1 cellular context compared by ENCODE assay signal in genomic region chr17:29293890-29294579, GRCh38.
TF ChIP-seq lines count a peak whose summit lies in the region.

NUFIP2 (minus strand) TSS chr17:29294148; CDS start chr17:29294059, 89 bp downstream.

TF ChIP-seq in K562, 482 proteins besides CTCF, POLR2A, EP300 and RAD21 (continued from another document):
- TF ChIP-seq ATF4 (CRISPR knock-in tag; IDR thresholded peaks at IDR 0.05) (0 out of 2 replicates have a peak, but pooled peaks have one; percentile 56), TOE1 (IDR thresholded peaks at IDR 0.05; ENCODE audit: borderline replicate concordance) (peak; percentile 58), TOE1 (CRISPR knock-in tag; IDR thresholded peaks at IDR 0.05; ENCODE audit: borderline replicate concordance, low read depth) (0 out of 2 replicates have a peak, but pooled peaks have one; percentile 62), GATAD2B (IDR thresholded peaks at IDR 0.05; ENCODE audit: borderline replicate concordance) (no peak; the same call in 1 of the 2 replicates), GABPA (tag; conservative IDR thresholded peaks at IDR 0.05; ENCODE audit: low read depth) (peak; percentile 74), ZBTB26 (CRISPR knock-in tag; IDR thresholded peaks at IDR 0.05) (peak; percentile 91), NCOA6 (IDR thresholded peaks at IDR 0.05) (no peak), RERE (CRISPR knock-in tag; IDR thresholded peaks at IDR 0.05; ENCODE audit: borderline replicate concordance) (no peak), HOXB6 (CRISPR knock-in tag; IDR thresholded peaks at IDR 0.05; ENCODE audit: borderline replicate concordance) (no peak), JUND (IDR thresholded peaks at IDR 0.05; ENCODE audit: borderline replicate concordance, low read depth, low read length) (peak; percentile 48; the same call in 1 of the 2 replicates), JUND (tag; IDR thresholded peaks at IDR 0.05; ENCODE audit: borderline replicate concordance, low read depth, low read length) (peak; percentile 64; the same call in 1 of the 3 replicates), ELK3 (CRISPR knock-in tag; IDR thresholded peaks at IDR 0.05) (no peak), CCAR2 (IDR thresholded peaks at IDR 0.05; ENCODE audit: low read depth, low read length) (no peak), FOXP1 (CRISPR knock-in tag; IDR thresholded peaks at IDR 0.05) (peak; percentile 49; the same call in 1 of the 2 replicates), SNRNP70 (optimal IDR thresholded peaks at IDR 0.05; ENCODE audit: low read depth, low read length) (no peak), KHSRP (IDR thresholded peaks at IDR 0.05) (no peak), UBTF (IDR thresholded peaks at IDR 0.05; ENCODE audit: borderline replicate concordance in 1 of 2, low read depth in 2 of 2, low read length in 2 of 2) (peak; percentile 62 to 68; a peak in 2 of 4 replicates), ZNF586 (CRISPR knock-in tag; conservative IDR thresholded peaks at IDR 0.05) (0 out of 2 replicates have a peak, but pooled peaks have one; percentile 27), XRCC3 (IDR thresholded peaks at IDR 0.05) (no peak), SRSF3 (IDR thresholded peaks at IDR 0.05; ENCODE audit: insufficient read depth, low read length) (0 out of 2 replicates have a peak, but pooled peaks have one; percentile 17), EP400 (IDR thresholded peaks at IDR 0.05) (peak; percentile 93), STAG1 (CRISPR knock-in tag; IDR thresholded peaks at IDR 0.05; ENCODE audit: borderline replicate concordance) (no peak), DMBX1 (CRISPR knock-in tag; IDR thresholded peaks at IDR 0.05; ENCODE audit: borderline replicate concordance) (peak; percentile 67; the same call in 1 of the 2 replicates), SREBF1 (IDR thresholded peaks at IDR 0.05; ENCODE audit: borderline replicate concordance, low read depth, low read length) (0 out of 2 replicates have a peak, but pooled peaks have one; percentile 45), THRAP3 (IDR thresholded peaks at IDR 0.05; ENCODE audit: borderline replicate concordance) (no peak; the same call in 1 of the 2 replicates), CBX3 (IDR thresholded peaks at IDR 0.05; ENCODE audit: borderline replicate concordance in 1 of 2, low read length in 2 of 2) (peak in 1 of 2 experiments; percentile 78; a peak in 1 of 3 replicates), POLR3G (IDR thresholded peaks at IDR 0.05; ENCODE audit: extremely low read depth, insufficient read length, insufficient replicate concordance) (no peak), TCF7L2 (IDR thresholded peaks at IDR 0.05; ENCODE audit: low read depth, low read length) (no peak), POLR2AphosphoS5 (IDR thresholded peaks at IDR 0.05; ENCODE audit: control insufficient read depth, insufficient read depth, low read depth, low read length) (peak; percentile 98), IRF1 (CRISPR knock-in tag; IDR thresholded peaks at IDR 0.05; ENCODE audit: borderline replicate concordance) (no peak), PTRF (tag; IDR thresholded peaks at IDR 0.05) (0 out of 2 replicates have a peak, but pooled peaks have one; percentile 6), TFAP4 (CRISPR knock-in tag; IDR thresholded peaks at IDR 0.05; ENCODE audit: borderline replicate concordance) (peak; percentile 72; the same call in 1 of the 2 replicates), ZNF24 (IDR thresholded peaks at IDR 0.05) (no peak; the same call in 1 of the 2 replicates), SIX5 (IDR thresholded peaks at IDR 0.05; ENCODE audit: borderline replicate concordance in 1 of 2, insufficient read depth in 1 of 2, low read depth in 1 of 2, low read length in 2 of 2) (0 out of 4 replicates have a peak, but pooled peaks of 1 of the 2 experiments have one; percentile 15), KAT2B (IDR thresholded peaks at IDR 0.05; ENCODE audit: low read depth, low read length) (no peak), TAF15 (IDR thresholded peaks at IDR 0.05; ENCODE audit: low read depth, low read length) (peak; percentile 68; the same call in 1 of the 2 replicates), NR2C2 (CRISPR knock-in tag; IDR thresholded peaks at IDR 0.05) (peak; percentile 26; the same call in 1 of the 2 replicates), NR2C2 (tag; IDR thresholded peaks at IDR 0.05) (peak; percentile 80), ETS1 (conservative IDR thresholded peaks at IDR 0.05; ENCODE audit: control insufficient read depth, low read depth, low read length) (peak; percentile 76), MIER1 (IDR thresholded peaks at IDR 0.05; ENCODE audit: low read depth) (0 out of 2 replicates have a peak, but pooled peaks have one; percentile 56), KLF1 (tag; IDR thresholded peaks at IDR 0.05) (no peak), ZNF436 (CRISPR knock-in tag; IDR thresholded peaks at IDR 0.05) (0 out of 2 replicates have a peak, but pooled peaks have one; percentile 21), OTX1 (CRISPR knock-in tag; IDR thresholded peaks at IDR 0.05) (peak; percentile 85), NCOA4 (IDR thresholded peaks at IDR 0.05; ENCODE audit: partially characterized antibody) (no peak), TEAD1 (CRISPR knock-in tag; IDR thresholded peaks at IDR 0.05) (no peak; a peak in 1 of 4 replicates), MTF1 (CRISPR knock-in tag; IDR thresholded peaks at IDR 0.05; ENCODE audit: borderline replicate concordance) (no peak), ARID2 (IDR thresholded peaks at IDR 0.05) (no peak), GTF2E2 (tag; IDR thresholded peaks at IDR 0.05) (peak; percentile 91), ZBTB8A (IDR thresholded peaks at IDR 0.05; ENCODE audit: partially characterized antibody) (no peak), SPI1 (IDR thresholded peaks at IDR 0.05; ENCODE audit: borderline replicate concordance, low read depth, low read length) (no peak), ZNF444 (CRISPR knock-in tag; IDR thresholded peaks at IDR 0.05) (no peak), ETS2 (tag; IDR thresholded peaks at IDR 0.05; ENCODE audit: borderline replicate concordance, poor library complexity, severe bottlenecking) (no peak), SREBF2 (CRISPR knock-in tag; IDR thresholded peaks at IDR 0.05) (no peak), ZNF584 (CRISPR knock-in tag; IDR thresholded peaks at IDR 0.05; ENCODE audit: low read depth) (no peak), MCM5 (IDR thresholded peaks at IDR 0.05; ENCODE audit: low read depth) (no peak), BCOR (IDR thresholded peaks at IDR 0.05) (peak; percentile 32; the same call in 1 of the 2 replicates)
